27 cellular contexts compared by ENCODE assay signal in the genomic region with DNA sequence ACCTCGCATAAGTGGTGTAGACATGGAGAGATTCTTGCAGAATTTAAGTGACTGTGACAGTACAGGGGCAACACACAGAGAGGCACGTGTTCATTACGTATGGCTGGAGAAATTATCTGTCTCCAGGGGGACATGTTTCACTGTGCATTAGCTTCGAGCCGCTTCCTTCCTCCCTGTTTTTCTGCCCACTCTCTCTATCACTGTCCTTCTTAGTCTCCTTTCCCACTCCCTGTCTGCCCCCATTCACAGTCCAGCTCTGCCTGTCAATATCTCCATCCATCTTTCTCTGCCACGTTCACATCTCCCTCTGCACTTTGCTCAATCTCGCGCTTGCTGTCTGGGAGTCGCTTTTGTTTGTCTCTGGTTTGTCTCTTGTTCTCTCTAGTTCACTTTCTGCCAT. TPM values are rescaled to one million over a fixed set of nuclear protein-coding genes. Genes with fewer than 3 reads are reported as not detected.
A peak's percentile ranks its signal among the peaks of the same experiment; 100 is the strongest.
DNase-seq lines count a peak whose midpoint lies in the region; ATAC-seq, FAIRE-seq and TF ChIP-seq lines count a peak whose summit lies in the region.
"Had no signal": no experiment of that assay in that cellular context is flagged by ENCODE, and none has a peak within 500 bp of the region (broad histone marks: within the 10 kb centered on the region; RNA-seq: fewer than 3 reads in every experiment).

No MANE protein-coding gene starts in this region.

- H3K36me3 ChIP-seq in HepG2 (replicated peaks in 1 of 2; ENCODE audit: control insufficient read depth in 1 of 2, insufficient read depth in 2 of 2, low read length in 2 of 2) (peaks cover 12 to 20% of the 10 kb centered on the region in 2 experiments), right lobe of liver (peaks cover 3 to 13% (median 7%) of the 10 kb centered on the region in 4 donors), parathyroid adenoma (ENCODE audit: control insufficient read depth, insufficient read depth, low read length) (no peaks in the 10 kb centered on the region), esophagus muscularis mucosa (peaks cover 11 to 27% (median 21%) of the 10 kb centered on the region in 4 donors)

- no peak for TF ChIP-seq RAD21 in HepG2 (CRISPR knock-in tag; IDR thresholded peaks at IDR 0.05)

- DNase-seq in NCI-H82 (lab: John Stamatoyannopoulos, UW): peak; percentile 26
- no peak for DNase-seq in NCI-H82 treated with DMSO at 0.1 percent for 48 hours (lab: John Stamatoyannopoulos, UW; ENCODE audit: unreplicated experiment)
- DNase-seq in HepG2 (ENCODE audit: low spot score): no peak
- no peak for DNase-seq in right lobe of liver
- DNase-seq in islet precursor cell: peak; percentile 26
- DNase-seq in esophagus muscularis mucosa (ENCODE audit: extremely low spot score): no peak
- DNase-seq: 8988T; activated CD4-positive, alpha-beta memory T cell treated with anti-CD3 and anti-CD28 coated beads, Interleukin-2, amount 10 ng/mL, durations not matched to agents 7 days and 5 days; GOT3; hippocampal formation; left colon; NCI-H1092 treated with DMSO at 0.1 percent for 48 hours; NCI-H187; NCI-H524 treated with DMSO at 0.1 percent for 48 hours; Right ventricle myocardium superior; small intestine; stimulated activated CD4-positive, alpha-beta T cell treated with anti-CD3 and anti-CD28 coated beads, Interleukin-1b, Interleukin-23, amount 100 ng/mL, for 48 hours; T-helper 9 cell had no signal

- no peaks in the 10 kb centered on the region for H3K9me3 ChIP-seq in HepG2 (ENCODE audit: low read length)
- H3K9me3 ChIP-seq in right lobe of liver: no peaks in the 10 kb centered on the region
- no peaks in the 10 kb centered on the region for H3K9me3 ChIP-seq in parathyroid adenoma (ENCODE audit: control insufficient read depth, low read length)
- H3K9me3 ChIP-seq in esophagus muscularis mucosa: no peaks in the 10 kb centered on the region
- H3K9me3 ChIP-seq: gastroesophageal sphincter, tibial nerve had no signal

- CTCF ChIA-PET in HepG2 (lab: Yijun Ruan, JAX; ENCODE audit: low intra/inter-chr PET ratio, low total read pairs): no interaction called here

- no peak overlapping the region for H3K27ac ChIP-seq in HepG2 (ENCODE audit: extremely low read length, insufficient read depth, low read length)
- H3K27ac ChIP-seq in right lobe of liver: no peak overlapping the region
- H3K27ac ChIP-seq in parathyroid adenoma: no peak overlapping the region
- H3K27ac ChIP-seq in esophagus muscularis mucosa (replicated peaks in 1 of 4): no peak overlapping the region
- H3K27ac ChIP-seq: gastroesophageal sphincter, tibial nerve had no signal

- no TSS peak for BruUV-seq in HepG2 (replicated peaks; lab: Mats Ljungman, UMichigan)

- no peak for FAIRE-seq in HepG2 (lab: Jason Lieb, UNC)
- FAIRE-seq: endometrium, GM12891, small intestine had no signal

- H3K79me2 ChIP-seq in HepG2 (ENCODE audit: insufficient read depth, low read length) (no peaks in the 10 kb centered on the region), parathyroid adenoma (no peaks in the 10 kb centered on the region)

- intact Hi-C loops in HepG2 (cut with micrococcal nuclease; ENCODE audit: unreplicated experiment) (no loop called here), right lobe of liver (cut with DNase I) (no loop called here), esophagus muscularis mucosa (cut with DNase I) (no loop called here)

- H3K27me3 ChIP-seq in HepG2 (ENCODE audit: control insufficient read depth in 1 of 2, insufficient read depth in 2 of 2, low read length in 2 of 2) (no peaks in the 10 kb centered on the region), right lobe of liver (no peaks in the 10 kb centered on the region), parathyroid adenoma (ENCODE audit: control insufficient read depth, insufficient read depth, low read length) (no peaks in the 10 kb centered on the region), esophagus muscularis mucosa (no peaks in the 10 kb centered on the region)
- H3K27me3 ChIP-seq: gastroesophageal sphincter, tibial nerve had no signal

- TF ChIP-seq EP300 in HepG2 (IDR thresholded peaks at IDR 0.05; ENCODE audit: low read depth in 2 of 2, low read length in 2 of 2): no peak
- TF ChIP-seq EP300 in HepG2 (CRISPR knock-in tag; IDR thresholded peaks at IDR 0.05; ENCODE audit: borderline replicate concordance): no peak
- no peak for TF ChIP-seq EP300 in esophagus muscularis mucosa (IDR thresholded peaks at IDR 0.05)

- H4K20me1 ChIP-seq in HepG2 (ENCODE audit: insufficient read depth, low read length): 0 out of 2 replicates have a peak, but pooled peaks cover 6% of the 10 kb centered on the region

- ATAC-seq in HepG2: peak; percentile 12
- no peak for ATAC-seq in right lobe of liver
- no peak for ATAC-seq in HG03469 (IDR thresholded peaks at IDR 0.05; ENCODE audit: unreplicated experiment)
- ATAC-seq: gastroesophageal sphincter, left colon had no signal

- WGBS in HepG2 (ENCODE audit: low lambda C conversion rate): 90% methylated on average over 9 of the region's 9 CpGs
- 81% methylated on average over 9 of the region's 9 CpGs for WGBS in right lobe of liver (ENCODE audit: insufficient coverage, low coverage, low lambda C conversion rate, missing lambda C conversion rate)
- 67% methylated on average over 9 of the region's 9 CpGs for WGBS in esophagus muscularis mucosa

- H3K9ac ChIP-seq in HepG2 (ENCODE audit: insufficient read depth, low read depth, low read length) (no peak overlapping the region), parathyroid adenoma (no peak overlapping the region)

- H3K4me1 ChIP-seq in HepG2 (ENCODE audit: insufficient read depth, low read length) (peaks cover 17% of the 10 kb centered on the region), right lobe of liver (no peaks in the 10 kb centered on the region), parathyroid adenoma (peaks cover 4% of the 10 kb centered on the region), esophagus muscularis mucosa (peaks cover 0 to 3% (median 0%) of the 10 kb centered on the region in 4 donors)
- H3K4me1 ChIP-seq: gastroesophageal sphincter had no signal

- POLR2A ChIA-PET in HepG2 (lab: Yijun Ruan, JAX): interaction anchor here (1.3 to 15.1 kb wide), 3 partner anchors 13 to 26 kb away, joined by 4 to 203 read pairs (median 5); a partner anchor contains a TSS

- H2AFZ ChIP-seq in HepG2 (ENCODE audit: low read length) (no peak overlapping the region), parathyroid adenoma (peak overlapping the region; percentile 43)

- H3K4me3 ChIP-seq in HepG2 (replicated peaks in 1 of 3; ENCODE audit: insufficient read depth in 1 of 3, low read depth in 2 of 3, low read length in 3 of 3) (no peak overlapping the region), right lobe of liver (no peak overlapping the region), parathyroid adenoma (ENCODE audit: low read depth, low read length) (no peak overlapping the region), esophagus muscularis mucosa (no peak overlapping the region)
- H3K4me3 ChIP-seq: gastroesophageal sphincter, tibial nerve had no signal

- no peak for TF ChIP-seq POLR2A in HepG2 (IDR thresholded peaks at IDR 0.05; ENCODE audit: insufficient read depth in 1 of 2, low read depth in 2 of 2, low read length in 2 of 2)
- no peak for TF ChIP-seq POLR2A in right lobe of liver (IDR thresholded peaks at IDR 0.05)
- TF ChIP-seq POLR2A in esophagus muscularis mucosa (IDR thresholded peaks at IDR 0.05; ENCODE audit: low read depth): no peak

- in situ Hi-C loops in HepG2 (cut with HindIII; ENCODE audit: extremely low pct_ligation_motif_present, low pct_unique_long_range_greater_than_20kb): no loop called here

- TF ChIP-seq CTCF in HepG2 (CRISPR knock-in tag; IDR thresholded peaks at IDR 0.05): no peak
- TF ChIP-seq CTCF in right lobe of liver (IDR thresholded peaks at IDR 0.05): no peak
- no peak for TF ChIP-seq CTCF in parathyroid adenoma (IDR thresholded peaks at IDR 0.05)
- TF ChIP-seq CTCF in esophagus muscularis mucosa (IDR thresholded peaks at IDR 0.05): no peak

- H3K4me2 ChIP-seq in HepG2 (ENCODE audit: low read depth, low read length): no peak overlapping the region
- H3K4me2 ChIP-seq in parathyroid adenoma (ENCODE audit: low read length): no peak overlapping the region

RNA-seq across cellular contexts. Expression of a gene that starts 11.5 kb away (rescaled TPM):
- 10.8 and 11.4 TPM in 2 replicates for total RNA-seq in HepG2 (2016; rRNA removed; fragmentation: Illumina TruSeq; extraction: Trizol)
- 3.1 and 3.7 TPM in 2 replicates for total RNA-seq in HepG2 (2016; cell fraction: cytosol; rRNA removed; fragmentation: Illumina TruSeq; extraction: Trizol; ENCODE audit: low read depth)
- total RNA-seq in HepG2 (2016; cell fraction: insoluble cytoplasmic fraction; rRNA removed; fragmentation: Illumina TruSeq; extraction: Trizol): 10.9 and 11.2 TPM in 2 replicates
- total RNA-seq in HepG2 (2016; cell fraction: membrane; rRNA removed; fragmentation: Illumina TruSeq; extraction: Trizol): 7.8 and 9.1 TPM in 2 replicates
- 6.7 and 8.3 TPM in 2 replicates for total RNA-seq in HepG2 (2016; cell fraction: nucleus; rRNA removed; fragmentation: Illumina TruSeq; extraction: Trizol)
- polyA plus RNA-seq in HepG2 (2011; rRNA removed): 19.8 and 22.5 TPM in 2 replicates
- 18.0 and 23.7 TPM in 2 replicates for polyA plus RNA-seq in HepG2 (2011; cell fraction: cytosol; rRNA removed)
- 27.1 and 27.7 TPM in 2 replicates for polyA plus RNA-seq in HepG2 (2011; cell fraction: nucleus; rRNA removed)
- 14.5 and 15.7 TPM in 2 replicates for polyA plus RNA-seq in HepG2 (2012)
- 2.6 and 3.0 TPM in 2 replicates for polyA plus RNA-seq in HepG2 (2016; cell fraction: cytosol; fragmentation: Illumina TruSeq; extraction: Trizol; ENCODE audit: low read depth)
- polyA plus RNA-seq in HepG2 (2016; cell fraction: insoluble cytoplasmic fraction; fragmentation: Illumina TruSeq; extraction: Trizol; ENCODE audit: low read depth): 9.9 and 10.2 TPM in 2 replicates
- polyA plus RNA-seq in HepG2 (2016; cell fraction: membrane; fragmentation: Illumina TruSeq; extraction: Trizol; ENCODE audit: low read depth): 6.4 TPM in 2 replicates
- polyA plus RNA-seq in HepG2 (2016; cell fraction: nucleus; fragmentation: Illumina TruSeq; extraction: Trizol; ENCODE audit: insufficient read depth, low read depth): 19.5 and 24.7 TPM in 2 replicates
- 18.0 and 62.7 TPM in 2 replicates for polyA minus RNA-seq in HepG2 (2011; rRNA and poly(A)+ RNA removed; ENCODE audit: low replicate concordance)
- 8.0 and 14.8 TPM in 2 replicates for polyA minus RNA-seq in HepG2 (2011; cell fraction: cytosol; rRNA and poly(A)+ RNA removed)
- 8.8 and 11.9 TPM in 2 replicates for polyA minus RNA-seq in HepG2 (2011; cell fraction: nucleus; rRNA and poly(A)+ RNA removed)
- total RNA-seq in right lobe of liver: 1 to 10 TPM; 1.7 to 4.0 (median 3.2) TPM
- 10 to 100 TPM in 2 of 4 donors, 1 to 10 TPM in 2; 4.6 to 11.2 (median 9.9) TPM for total RNA-seq in esophagus muscularis mucosa

RNA-seq across cellular contexts. Expression of a gene that starts 13.2 kb away (rescaled TPM):
- total RNA-seq in HepG2 (2016; rRNA removed; fragmentation: Illumina TruSeq; extraction: Trizol) (871 and 1,316 TPM in 2 replicates), right lobe of liver (10 to 100 TPM; 51.2 to 93.5 (median 59.1) TPM), esophagus muscularis mucosa (100 to 1,000 TPM; 135 to 155 (median 145) TPM)
- 296 and 327 TPM in 2 replicates for total RNA-seq in HepG2 (2016; cell fraction: cytosol; rRNA removed; fragmentation: Illumina TruSeq; extraction: Trizol; ENCODE audit: low read depth)
- total RNA-seq in HepG2 (2016; cell fraction: insoluble cytoplasmic fraction; rRNA removed; fragmentation: Illumina TruSeq; extraction: Trizol): 923 and 1,358 TPM in 2 replicates
- total RNA-seq in HepG2 (2016; cell fraction: membrane; rRNA removed; fragmentation: Illumina TruSeq; extraction: Trizol): 499 and 543 TPM in 2 replicates
- total RNA-seq in HepG2 (2016; cell fraction: nucleus; rRNA removed; fragmentation: Illumina TruSeq; extraction: Trizol): 325 and 326 TPM in 2 replicates
- 566 and 705 TPM in 2 replicates for polyA plus RNA-seq in HepG2 (2011; rRNA removed)
- polyA plus RNA-seq in HepG2 (2011; cell fraction: cytosol; rRNA removed): 909 and 1,129 TPM in 2 replicates
- polyA plus RNA-seq in HepG2 (2011; cell fraction: nucleus; rRNA removed): 173 and 191 TPM in 2 replicates
- polyA plus RNA-seq in HepG2 (2012): 459 and 476 TPM in 2 replicates
- polyA plus RNA-seq in HepG2 (2016; cell fraction: cytosol; fragmentation: Illumina TruSeq; extraction: Trizol; ENCODE audit: low read depth): 281 and 292 TPM in 2 replicates
- polyA plus RNA-seq in HepG2 (2016; cell fraction: insoluble cytoplasmic fraction; fragmentation: Illumina TruSeq; extraction: Trizol; ENCODE audit: low read depth): 1,127 and 1,228 TPM in 2 replicates
- 411 and 426 TPM in 2 replicates for polyA plus RNA-seq in HepG2 (2016; cell fraction: membrane; fragmentation: Illumina TruSeq; extraction: Trizol; ENCODE audit: low read depth)
- polyA plus RNA-seq in HepG2 (2016; cell fraction: nucleus; fragmentation: Illumina TruSeq; extraction: Trizol; ENCODE audit: insufficient read depth, low read depth): 421 and 445 TPM in 2 replicates
- polyA minus RNA-seq in HepG2 (2011; rRNA and poly(A)+ RNA removed; ENCODE audit: low replicate concordance): 455 and 971 TPM in 2 replicates
- 370 and 379 TPM in 2 replicates for polyA minus RNA-seq in HepG2 (2011; cell fraction: cytosol; rRNA and poly(A)+ RNA removed)
- 156 and 157 TPM in 2 replicates for polyA minus RNA-seq in HepG2 (2011; cell fraction: nucleus; rRNA and poly(A)+ RNA removed)

RNA-seq across cellular contexts. Expression of a gene that starts 20.5 kb away (rescaled TPM):
- total RNA-seq in HepG2 (2016; rRNA removed; fragmentation: Illumina TruSeq; extraction: Trizol) (not detected in 2 replicates), right lobe of liver (not detected), esophagus muscularis mucosa (not detected)
- total RNA-seq in HepG2 (2016; cell fraction: cytosol; rRNA removed; fragmentation: Illumina TruSeq; extraction: Trizol; ENCODE audit: low read depth): not detected in 2 replicates
- total RNA-seq in HepG2 (2016; cell fraction: insoluble cytoplasmic fraction; rRNA removed; fragmentation: Illumina TruSeq; extraction: Trizol): not detected in 2 replicates
- not detected in 2 replicates for total RNA-seq in HepG2 (2016; cell fraction: membrane; rRNA removed; fragmentation: Illumina TruSeq; extraction: Trizol)
- total RNA-seq in HepG2 (2016; cell fraction: nucleus; rRNA removed; fragmentation: Illumina TruSeq; extraction: Trizol): not detected in 2 replicates
- not detected in 2 replicates for polyA plus RNA-seq in HepG2 (2011; rRNA removed)
- not detected in 2 replicates for polyA plus RNA-seq in HepG2 (2011; cell fraction: cytosol; rRNA removed)
- not detected in 2 replicates for polyA plus RNA-seq in HepG2 (2011; cell fraction: nucleus; rRNA removed)
- not detected in 2 replicates for polyA plus RNA-seq in HepG2 (2012)
- polyA plus RNA-seq in HepG2 (2016; cell fraction: cytosol; fragmentation: Illumina TruSeq; extraction: Trizol; ENCODE audit: low read depth): not detected in 2 replicates
- not detected in 2 replicates for polyA plus RNA-seq in HepG2 (2016; cell fraction: insoluble cytoplasmic fraction; fragmentation: Illumina TruSeq; extraction: Trizol; ENCODE audit: low read depth)
- polyA plus RNA-seq in HepG2 (2016; cell fraction: membrane; fragmentation: Illumina TruSeq; extraction: Trizol; ENCODE audit: low read depth): not detected in 2 replicates
- polyA plus RNA-seq in HepG2 (2016; cell fraction: nucleus; fragmentation: Illumina TruSeq; extraction: Trizol; ENCODE audit: insufficient read depth, low read depth): not detected in 2 replicates
- polyA minus RNA-seq in HepG2 (2011; rRNA and poly(A)+ RNA removed; ENCODE audit: low replicate concordance): 0.10 TPM in 1 of 2 replicates, not detected in the other
- not detected in 2 replicates for polyA minus RNA-seq in HepG2 (2011; cell fraction: cytosol; rRNA and poly(A)+ RNA removed)
- polyA minus RNA-seq in HepG2 (2011; cell fraction: nucleus; rRNA and poly(A)+ RNA removed): not detected in 2 replicates
- total RNA-seq: activated CD4-positive, alpha-beta memory T cell treated with anti-CD3 and anti-CD28 coated beads, Interleukin-2, amount 10 ng/mL, durations not matched to agents 7 days and 5 days; dermis microvascular lymphatic vessel endothelial cell; left colon; osteocyte; renal cortical epithelial cell; Right ventricle myocardium superior; tibial nerve had no signal
- polyA plus RNA-seq: small intestine had no signal

RNA-seq across cellular contexts. Expression of a gene that starts 35.8 kb away (rescaled TPM):
- total RNA-seq in HepG2 (2016; rRNA removed; fragmentation: Illumina TruSeq; extraction: Trizol): 0.41 and 0.69 TPM in 2 replicates
- total RNA-seq in HepG2 (2016; cell fraction: cytosol; rRNA removed; fragmentation: Illumina TruSeq; extraction: Trizol; ENCODE audit: low read depth): 0.35 and 0.40 TPM in 2 replicates
- total RNA-seq in HepG2 (2016; cell fraction: insoluble cytoplasmic fraction; rRNA removed; fragmentation: Illumina TruSeq; extraction: Trizol): 0.45 and 0.76 TPM in 2 replicates
- total RNA-seq in HepG2 (2016; cell fraction: membrane; rRNA removed; fragmentation: Illumina TruSeq; extraction: Trizol): 1.1 and 1.2 TPM in 2 replicates
- 0.56 and 0.59 TPM in 2 replicates for total RNA-seq in HepG2 (2016; cell fraction: nucleus; rRNA removed; fragmentation: Illumina TruSeq; extraction: Trizol)
- polyA plus RNA-seq in HepG2 (2011; rRNA removed): 0.99 and 1.2 TPM in 2 replicates
- polyA plus RNA-seq in HepG2 (2011; cell fraction: cytosol; rRNA removed): 0.41 and 0.76 TPM in 2 replicates
- 6.5 and 6.6 TPM in 2 replicates for polyA plus RNA-seq in HepG2 (2011; cell fraction: nucleus; rRNA removed)
- polyA plus RNA-seq in HepG2 (2012): 0.50 and 0.55 TPM in 2 replicates
- 0.59 and 0.70 TPM in 2 replicates for polyA plus RNA-seq in HepG2 (2016; cell fraction: cytosol; fragmentation: Illumina TruSeq; extraction: Trizol; ENCODE audit: low read depth)
- 0.41 and 0.73 TPM in 2 replicates for polyA plus RNA-seq in HepG2 (2016; cell fraction: insoluble cytoplasmic fraction; fragmentation: Illumina TruSeq; extraction: Trizol; ENCODE audit: low read depth)
- 1.0 and 1.2 TPM in 2 replicates for polyA plus RNA-seq in HepG2 (2016; cell fraction: membrane; fragmentation: Illumina TruSeq; extraction: Trizol; ENCODE audit: low read depth)
- 2.5 and 2.8 TPM in 2 replicates for polyA plus RNA-seq in HepG2 (2016; cell fraction: nucleus; fragmentation: Illumina TruSeq; extraction: Trizol; ENCODE audit: insufficient read depth, low read depth)
- polyA minus RNA-seq in HepG2 (2011; rRNA and poly(A)+ RNA removed; ENCODE audit: low replicate concordance): 1.1 and 16.3 TPM in 2 replicates
- 0.40 and 0.44 TPM in 2 replicates for polyA minus RNA-seq in HepG2 (2011; cell fraction: cytosol; rRNA and poly(A)+ RNA removed)
- 0.90 and 0.99 TPM in 2 replicates for polyA minus RNA-seq in HepG2 (2011; cell fraction: nucleus; rRNA and poly(A)+ RNA removed)
- under 1 TPM; 0.26 to 0.74 (median 0.54) TPM for total RNA-seq in right lobe of liver
- 1 to 10 TPM; 2.5 to 5.9 (median 3.6) TPM for total RNA-seq in esophagus muscularis mucosa

RNA-seq across cellular contexts. Expression of a gene that starts 39.1 kb away (rescaled TPM):
- total RNA-seq in HepG2 (2016; rRNA removed; fragmentation: Illumina TruSeq; extraction: Trizol) (109 and 157 TPM in 2 replicates), right lobe of liver (10 to 100 TPM in 5 of 6 experiments, 1 to 10 TPM in 1; 7.8 to 64.6 (median 54.2) TPM), esophagus muscularis mucosa (10 to 100 TPM in 3 of 4 donors, 1 to 10 TPM in 1; 7.0 to 32.5 (median 17.9) TPM)
- 29.1 and 32.6 TPM in 2 replicates for total RNA-seq in HepG2 (2016; cell fraction: cytosol; rRNA removed; fragmentation: Illumina TruSeq; extraction: Trizol; ENCODE audit: low read depth)
- total RNA-seq in HepG2 (2016; cell fraction: insoluble cytoplasmic fraction; rRNA removed; fragmentation: Illumina TruSeq; extraction: Trizol): 104 and 153 TPM in 2 replicates
- total RNA-seq in HepG2 (2016; cell fraction: membrane; rRNA removed; fragmentation: Illumina TruSeq; extraction: Trizol): 72.3 and 78.5 TPM in 2 replicates
- 149 and 162 TPM in 2 replicates for total RNA-seq in HepG2 (2016; cell fraction: nucleus; rRNA removed; fragmentation: Illumina TruSeq; extraction: Trizol)
- polyA plus RNA-seq in HepG2 (2011; rRNA removed): 241 and 315 TPM in 2 replicates
- polyA plus RNA-seq in HepG2 (2011; cell fraction: cytosol; rRNA removed): 184 and 225 TPM in 2 replicates
- 207 and 248 TPM in 2 replicates for polyA plus RNA-seq in HepG2 (2011; cell fraction: nucleus; rRNA removed)
- 183 and 230 TPM in 2 replicates for polyA plus RNA-seq in HepG2 (2012)
- 8.7 and 9.2 TPM in 2 replicates for polyA plus RNA-seq in HepG2 (2016; cell fraction: cytosol; fragmentation: Illumina TruSeq; extraction: Trizol; ENCODE audit: low read depth)
- polyA plus RNA-seq in HepG2 (2016; cell fraction: insoluble cytoplasmic fraction; fragmentation: Illumina TruSeq; extraction: Trizol; ENCODE audit: low read depth): 102 and 106 TPM in 2 replicates
- 31.5 and 31.6 TPM in 2 replicates for polyA plus RNA-seq in HepG2 (2016; cell fraction: membrane; fragmentation: Illumina TruSeq; extraction: Trizol; ENCODE audit: low read depth)
- polyA plus RNA-seq in HepG2 (2016; cell fraction: nucleus; fragmentation: Illumina TruSeq; extraction: Trizol; ENCODE audit: insufficient read depth, low read depth): 158 and 165 TPM in 2 replicates
- polyA minus RNA-seq in HepG2 (2011; rRNA and poly(A)+ RNA removed; ENCODE audit: low replicate concordance): 171 and 630 TPM in 2 replicates
- polyA minus RNA-seq in HepG2 (2011; cell fraction: cytosol; rRNA and poly(A)+ RNA removed): 150 and 166 TPM in 2 replicates
- 420 and 488 TPM in 2 replicates for polyA minus RNA-seq in HepG2 (2011; cell fraction: nucleus; rRNA and poly(A)+ RNA removed)

Comparison
In these comparisons a context has a peak if more than half of its experiments do, and no peak if none do; other contexts are left out.
1. DNase-seq: peak in NCI-H82 (single experiment) and islet precursor cell (single experiment); none in NCI-H82 treated with DMSO at 0.1 percent for 48 hours (single experiment), HepG2 (single experiment), right lobe of liver (0 of 3) and esophagus muscularis mucosa (single experiment).